Comparison of ENCODE assay signal across 20 cellular contexts in genomic region chr9:88429595-88430430, GRCh38. TPM values are rescaled to one million over a fixed set of nuclear protein-coding genes. Genes with fewer than 3 reads are reported as not detected.
A peak's percentile ranks its signal among the peaks of the same experiment; 100 is the strongest.
DNase-seq lines count a peak whose midpoint lies in the region; ATAC-seq and TF ChIP-seq lines count a peak whose summit lies in the region.
"Had no signal": no experiment of that assay in that cellular context is flagged by ENCODE, and none has a peak within 500 bp of the region (broad histone marks: within the 10 kb centered on the region; RNA-seq: fewer than 3 reads in every experiment).

No MANE protein-coding gene starts in this region.

- no peak overlapping the region for H3K9ac ChIP-seq in mesendoderm (ENCODE audit: low read length)

- H3K79me1 ChIP-seq in mesendoderm (ENCODE audit: low read length), result peaks cover 18% of the 10 kb centered on the region

- no peaks in the 10 kb centered on the region for H3K27me3 ChIP-seq in mesendoderm (ENCODE audit: insufficient read depth, low read length, poor library complexity)
- H3K27me3 ChIP-seq: MG63 had no signal

- no peak overlapping the region for H2AK5ac ChIP-seq in mesendoderm (ENCODE audit: low read length)

- no peak overlapping the region for H3K56ac ChIP-seq in mesendoderm (ENCODE audit: low read length)

- H3K36me3 ChIP-seq in mesendoderm (ENCODE audit: control insufficient read depth, insufficient read depth, low read length) (no peaks in the 10 kb centered on the region), mucosa of descending colon (ENCODE audit: low read depth) (no peaks in the 10 kb centered on the region)

- H3K9me3 Mint-ChIP-seq in HFFc6, result no peaks in the 10 kb centered on the region; the same call in 1 of the 2 replicates
- H3K9me3 Mint-ChIP-seq: CD4-positive, alpha-beta T cell had no signal

- peaks cover 41% of the 10 kb centered on the region for H3K79me2 ChIP-seq in mesendoderm (ENCODE audit: control insufficient read depth, insufficient read depth, low read length)

- peaks cover 55% of the 10 kb centered on the region for H3K4me1 Mint-ChIP-seq in HFFc6 (ENCODE audit: low read depth)

- H3K23ac ChIP-seq in mesendoderm (ENCODE audit: low read length), result no peak overlapping the region

- H3K27ac ChIP-seq in mesendoderm (ENCODE audit: low read depth, low read length), result no peak overlapping the region
- H3K27ac ChIP-seq: HL-60 had no signal

- H4K8ac ChIP-seq in mesendoderm (ENCODE audit: low read depth, low read length), result peak overlapping the region; percentile 28

- no CpG with 5 or more reads among the region's 3 CpGs for WGBS in mesendoderm (ENCODE audit: extremely low coverage, insufficient coverage, low lambda C conversion rate)

- no peak overlapping the region for H2BK15ac ChIP-seq in mesendoderm (replicated peaks; ENCODE audit: low read depth)

- H3K4me2 ChIP-seq in mesendoderm (ENCODE audit: low read length), result no peak overlapping the region

- no peak overlapping the region for H2BK120ac ChIP-seq in mesendoderm (ENCODE audit: low read depth, low read length)

- no peak overlapping the region for H2BK5ac ChIP-seq in mesendoderm (ENCODE audit: low read length)

- TF ChIP-seq CTCF in HFFc6 (IDR thresholded peaks at IDR 0.05) (no peak), mucosa of descending colon (IDR thresholded peaks at IDR 0.05) (no peak)

- peaks cover 31% of the 10 kb centered on the region for H3K36me3 Mint-ChIP-seq in HFFc6 (ENCODE audit: low read depth)

- H4K5ac ChIP-seq in mesendoderm (ENCODE audit: low read length), result no peak overlapping the region

- no peak overlapping the region for H3K4ac ChIP-seq in mesendoderm (ENCODE audit: low read depth, low read length)

- intact Hi-C loops in mucosa of descending colon (cut with DNase I, micrococcal nuclease), result no loop called here

- H3K4me3 Mint-ChIP-seq in HFFc6, result peak overlapping the region; percentile 44; the same call in 1 of the 2 replicates
- H3K4me3 Mint-ChIP-seq: CD4-positive, alpha-beta T cell had no signal

- H3K18ac ChIP-seq in mesendoderm (ENCODE audit: low read length), result no peak overlapping the region

- H3K27ac Mint-ChIP-seq in HFFc6, result peak overlapping the region; percentile 81
- H3K27ac Mint-ChIP-seq: CD4-positive, alpha-beta T cell had no signal

- DNase-seq in EH (ENCODE audit: low read depth) (peak; percentile 39), HFFc6 (no peak), dermis blood vessel endothelial cell (peak; percentile 16), mesendoderm (no peak), hypothalamus (lab: John Stamatoyannopoulos, UW) (no peak), mucosa of descending colon (no peak)
- DNase-seq: CD4-positive, alpha-beta T cell; DMS153; MG63; NCI-H1092; NCI-H146; NCI-H2081; NCI-H2171 treated with DMSO at 0.1 percent for 48 hours; NCI-H446; NCI-H69; NK-92 treated with Interleukin-12 subunit alpha and Interleukin-12 subunit beta, amount 100 ng/mL, for 24 hours had no signal

- H3K4me1 ChIP-seq in mesendoderm (ENCODE audit: control insufficient read depth, low read depth, low read length), result no peaks in the 10 kb centered on the region
- no peaks in the 10 kb centered on the region for H3K4me1 ChIP-seq in mucosa of descending colon (ENCODE audit: low read depth)

- H3K27me3 Mint-ChIP-seq in HFFc6 (ENCODE audit: insufficient read depth), result no peaks in the 10 kb centered on the region; the same call in 1 of the 2 replicates
- H3K27me3 Mint-ChIP-seq: CD4-positive, alpha-beta T cell had no signal

- no peak for ATAC-seq in GM21576 (IDR thresholded peaks at IDR 0.05; ENCODE audit: unreplicated experiment)
- ATAC-seq in mucosa of descending colon, result no peak
- ATAC-seq in GM18867 (IDR thresholded peaks at IDR 0.05; ENCODE audit: unreplicated experiment), result no peak
- ATAC-seq: Right ventricle myocardium inferior had no signal

- H3K4me3 ChIP-seq in mesendoderm (ENCODE audit: low read length) (no peak overlapping the region), mucosa of descending colon (no peak overlapping the region)
- H3K4me3 ChIP-seq: MG63 had no signal

- H3K9me3 ChIP-seq in mucosa of descending colon, result no peaks in the 10 kb centered on the region
- H3K9me3 ChIP-seq: MG63 had no signal

RNA-seq across cellular contexts. Expression of gene SPIN1, which starts 41.6 kb away (rescaled TPM):
- 100 to 1,000 TPM in 5 of 6 experiments, 10 to 100 TPM in 1; 97.2 to 131 (median 119) TPM for total RNA-seq in HFFc6 (2021; fragmentation: NEBNext Ultra II Directional; extraction: Animal tissue kit (Norgen Biotek cat#: 25700))
- total RNA-seq in dermis blood vessel endothelial cell, result 72.0 and 79.0 TPM in 2 replicates
- 64.2 TPM for polyA plus RNA-seq in mesendoderm (2013, experiment 1 of 2)
- polyA plus RNA-seq in mesendoderm (2013, experiment 2 of 2), result 66.0 TPM
- 10 to 100 TPM; 51.5 to 98.7 (median 67.7) TPM for total RNA-seq in mucosa of descending colon

Comparison
In these comparisons a context has a peak if more than half of its experiments do, and no peak if none do; other contexts are left out.
1. DNase-seq: peak in EH (single experiment) and dermis blood vessel endothelial cell (single experiment); none in HFFc6 (single experiment), mesendoderm (single experiment), hypothalamus (0 of 51) and mucosa of descending colon (0 of 3).